In the genomic region with DNA sequence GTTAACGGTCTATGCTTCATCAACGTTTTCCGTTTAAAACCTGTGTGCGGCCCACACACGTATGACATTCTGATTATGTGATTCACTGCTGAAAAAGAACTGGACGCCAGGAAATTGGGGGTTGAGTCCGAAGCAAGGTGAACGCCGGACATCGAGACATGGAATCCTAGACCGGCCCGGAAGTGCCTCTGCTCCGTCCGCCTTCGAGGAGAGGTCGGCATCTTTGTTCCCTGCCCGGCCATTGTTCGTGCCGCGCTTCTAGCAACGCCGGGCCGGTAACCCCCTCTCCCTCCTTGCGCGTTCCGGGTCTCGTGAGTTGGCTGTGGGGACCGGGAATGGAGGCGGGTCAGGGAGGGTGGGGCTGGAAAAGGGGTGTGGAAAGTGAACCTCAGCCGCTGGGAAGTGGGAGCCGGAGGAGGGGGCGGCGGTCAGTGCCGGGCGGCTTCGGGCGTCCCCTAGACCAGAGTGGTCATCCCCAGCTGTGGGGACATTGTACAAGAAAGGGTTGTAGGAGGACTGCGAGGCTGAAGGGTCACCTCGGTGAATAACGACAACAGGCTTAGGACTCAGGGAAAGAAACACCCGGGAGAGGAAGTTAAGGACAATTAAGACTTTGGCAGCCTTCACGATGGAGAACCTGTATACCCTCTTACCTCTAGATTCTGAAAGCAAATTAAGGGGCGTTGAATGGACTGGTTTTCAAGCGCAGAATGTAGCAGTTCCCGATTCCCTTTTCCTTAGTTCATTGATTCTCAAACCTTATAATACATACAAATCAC, we compare ENCODE assay signal across 8 cellular contexts. TPM values are rescaled to one million over a fixed set of nuclear protein-coding genes. Genes with fewer than 3 reads are reported as not detected.
DNase-seq lines count a peak whose midpoint lies in the region; ATAC-seq and TF ChIP-seq lines count a peak whose summit lies in the region.

A gene (plus strand): TSS at position 220 of the 779 bp plus-strand sequence. CDS start 1,810 bp downstream, outside the sequence.

- peaks cover 0 to 29% (median 3%) of the 10 kb centered on the region in 3 donors for H3K36me3 Mint-ChIP-seq in CD8-positive, alpha-beta memory T cell

- WGBS in esophagus squamous epithelium, 2 donors, result 0% methylated on average over 29 to 39 of the region's 45 CpGs

- H3K9me3 ChIP-seq in CD8-positive, alpha-beta memory T cell (ENCODE audit: low read length), result no peaks in the 10 kb centered on the region
- no peaks in the 10 kb centered on the region for H3K9me3 ChIP-seq in esophagus squamous epithelium
- H3K9me3 ChIP-seq in subcutaneous abdominal adipose tissue (ENCODE audit: control insufficient read depth in 5 of 5, low read length in 5 of 5), result no peaks in the 10 kb centered on the region

- H3K27me3 ChIP-seq in CD8-positive, alpha-beta memory T cell (ENCODE audit: insufficient read depth, low read length, poor library complexity, severe bottlenecking), result peaks cover 12% of the 10 kb centered on the region
- H3K27me3 ChIP-seq in esophagus squamous epithelium (peaks cover 0 to 33% (median under 1%) of the 10 kb centered on the region in 4 donors), subcutaneous abdominal adipose tissue (ENCODE audit: control insufficient read depth in 5 of 5, insufficient read depth in 4 of 5, low read length in 5 of 5) (peaks cover 0 to 10% (median 4%) of the 10 kb centered on the region in 5 donors)

- DNase-seq in CD8-positive, alpha-beta memory T cell, result peak in 3 of 5 donors; percentile 19 to 62 (median 43)
- DNase-seq in GM19240 (ENCODE audit: insufficient read length, low spot score), result peak; percentile 41
- DNase-seq in NCI-H510A (lab: John Stamatoyannopoulos, UW), result peak; percentile 76
- peak; percentile 68 for DNase-seq in activated CD8-positive, alpha-beta memory T cell treated with anti-CD3 and anti-CD28 coated beads, Interleukin-2, amount 50 U/mL, for 48 hours
- DNase-seq in esophagus squamous epithelium (lab: John Stamatoyannopoulos, UW), result no peak
- peak; percentile 84 for DNase-seq in mucosa of gallbladder (ENCODE audit: low spot score)

- CTCF ChIA-PET in CD8-positive, alpha-beta memory T cell (lab: Charles Lee), result no interaction called here

- H3K4me1 ChIP-seq in CD8-positive, alpha-beta memory T cell (ENCODE audit: insufficient read depth, low read length), result no peaks in the 10 kb centered on the region
- H3K4me1 ChIP-seq in esophagus squamous epithelium (peaks cover 0 to 29% (median 11%) of the 10 kb centered on the region in 3 donors), subcutaneous abdominal adipose tissue (ENCODE audit: control insufficient read depth in 5 of 5, insufficient read depth in 5 of 5, low read length in 5 of 5) (peaks cover 2 to 19% (median 17%) of the 10 kb centered on the region in 5 donors)

- peaks cover 27 to 34% of the 10 kb centered on the region in 2 donors for H3K27me3 Mint-ChIP-seq in CD8-positive, alpha-beta memory T cell

- peak; percentile 93 for ATAC-seq in HG03432 (IDR thresholded peaks at IDR 0.05; ENCODE audit: unreplicated experiment)

- H3K4me1 Mint-ChIP-seq in CD8-positive, alpha-beta memory T cell, result peaks cover 22 to 27% (median 22%) of the 10 kb centered on the region in 3 donors

- POLR2A ChIA-PET in CD8-positive, alpha-beta memory T cell (lab: Charles Lee), result no interaction called here

- H3K9me3 Mint-ChIP-seq in CD8-positive, alpha-beta memory T cell, result no peaks in the 10 kb centered on the region

- peak within 1 kb of the TSS; percentile 56 for H3K27ac ChIP-seq in CD8-positive, alpha-beta memory T cell (ENCODE audit: low read depth, low read length)
- peak within 1 kb of the TSS; percentile 71 to 85 (median 78) for H3K27ac ChIP-seq in esophagus squamous epithelium
- peak within 1 kb of the TSS; percentile 39 for H3K27ac ChIP-seq in subcutaneous abdominal adipose tissue (ENCODE audit: low read depth, low read length)

- TF ChIP-seq CTCF in esophagus squamous epithelium (IDR thresholded peaks at IDR 0.05), result no peak

- peak within 1 kb of the TSS in 7 of 8 donors; percentile 69 to 94 (median 88) for H3K27ac Mint-ChIP-seq in CD8-positive, alpha-beta memory T cell

- intact Hi-C loops in esophagus squamous epithelium (cut with DNase I), result no loop called here

- H3K4me3 ChIP-seq in CD8-positive, alpha-beta memory T cell (ENCODE audit: low read length), result peak within 1 kb of the TSS; percentile 61
- peak within 1 kb of the TSS; percentile 70 to 85 (median 75) for H3K4me3 ChIP-seq in esophagus squamous epithelium
- H3K4me3 ChIP-seq in subcutaneous abdominal adipose tissue (ENCODE audit: low read depth in 1 of 5, low read length in 5 of 5), result peak within 1 kb of the TSS; percentile 79 to 94 (median 86)

- H3K36me3 ChIP-seq in CD8-positive, alpha-beta memory T cell (ENCODE audit: insufficient read depth, low read length), result no peaks in the 10 kb centered on the region
- H3K36me3 ChIP-seq in esophagus squamous epithelium (peaks cover 0 to 34% (median 0%) of the 10 kb centered on the region in 3 donors), subcutaneous abdominal adipose tissue (ENCODE audit: control insufficient read depth in 5 of 5, insufficient read depth in 5 of 5, low read length in 5 of 5) (peaks cover 18 to 30% (median 27%) of the 10 kb centered on the region in 5 donors)

- H3K4me3 Mint-ChIP-seq in CD8-positive, alpha-beta memory T cell, result peak within 1 kb of the TSS; percentile 91 to 99 (median 95)

- TF ChIP-seq POLR2A in esophagus squamous epithelium (IDR thresholded peaks at IDR 0.05), result no peak

- peak within 1 kb of the TSS; percentile 17 to 88 (median 78) for H3K9ac ChIP-seq in subcutaneous abdominal adipose tissue (ENCODE audit: low read length in 5 of 5)

RNA-seq across cellular contexts. Expression of the gene that starts here (rescaled TPM):
- total RNA-seq in CD8-positive, alpha-beta memory T cell, result 1 to 10 TPM; 5.0 to 6.8 TPM
- 4.7 TPM for polyA plus RNA-seq in CD8-positive, alpha-beta memory T cell
- total RNA-seq in esophagus squamous epithelium, result 10 to 100 TPM in 1 of 4 donors, 1 to 10 TPM in 2, under 1 TPM in 1; 0.95 to 11.3 (median 3.4) TPM
- 10.8 TPM for total RNA-seq in mucosa of gallbladder
